1 cellular context compared by ENCODE assay signal in genomic region chr2:11941201-11942041, GRCh38.
TF ChIP-seq lines count a peak whose summit lies in the region.

No MANE protein-coding gene starts in this region.

TF ChIP-seq in K562, 482 proteins besides CTCF, POLR2A, EP300 and RAD21 (continued from another document and continues in another):
- TF ChIP-seq MGA (IDR thresholded peaks at IDR 0.05) (0 out of 2 replicates have a peak, but pooled peaks have one; percentile 33), GTF2A2 (tag; IDR thresholded peaks at IDR 0.05) (no peak), FOXP4 (CRISPR knock-in tag; IDR thresholded peaks at IDR 0.05; ENCODE audit: borderline replicate concordance) (no peak), ZNF609 (CRISPR knock-in tag; IDR thresholded peaks at IDR 0.05; ENCODE audit: borderline replicate concordance) (no peak), IFI16 (CRISPR knock-in tag; IDR thresholded peaks at IDR 0.05) (no peak), SFPQ (IDR thresholded peaks at IDR 0.05; ENCODE audit: low read depth, low read length) (no peak), ZNF197 (CRISPR knock-in tag; IDR thresholded peaks at IDR 0.05; ENCODE audit: low read depth) (peak; percentile 83), MCM7 (IDR thresholded peaks at IDR 0.05) (no peak), NCOA1 (IDR thresholded peaks at IDR 0.05; ENCODE audit: low read depth) (peak; percentile 84), ZNF511 (CRISPR knock-in tag; IDR thresholded peaks at IDR 0.05) (no peak), MTA2 (IDR thresholded peaks at IDR 0.05; ENCODE audit: low read depth) (peak; percentile 98), SMC3 (conservative IDR thresholded peaks at IDR 0.05; ENCODE audit: insufficient read depth, low read depth, low read length) (no peak), CCNT2 (IDR thresholded peaks at IDR 0.05; ENCODE audit: borderline replicate concordance, extremely low read depth, insufficient read length, low read depth, low read length) (peak; percentile 94), CBX3 (IDR thresholded peaks at IDR 0.05; ENCODE audit: borderline replicate concordance in 1 of 2, low read length in 2 of 2) (no peak), EHMT2 (IDR thresholded peaks at IDR 0.05) (no peak; the same call in 1 of the 2 replicates), SP1 (CRISPR knock-in tag; IDR thresholded peaks at IDR 0.05) (no peak; the same call in 1 of the 2 replicates), SMARCA5 (IDR thresholded peaks at IDR 0.05) (no peak), ZNF232 (CRISPR knock-in tag; IDR thresholded peaks at IDR 0.05) (no peak), FOSL1 (tag; conservative IDR thresholded peaks at IDR 0.05) (peak; percentile 73), E2F8 (IDR thresholded peaks at IDR 0.05; ENCODE audit: low read depth, partially characterized antibody) (no peak), PHB (CRISPR knock-in tag; IDR thresholded peaks at IDR 0.05) (no peak), GTF3C2 (IDR thresholded peaks at IDR 0.05; ENCODE audit: borderline replicate concordance, extremely low read depth, insufficient read length) (no peak), SMAD3 (CRISPR knock-in tag; conservative IDR thresholded peaks at IDR 0.05) (0 out of 2 replicates have a peak, but pooled peaks have one; percentile 7), SAFB2 (IDR thresholded peaks at IDR 0.05; ENCODE audit: borderline replicate concordance, low read depth, low read length, severe bottlenecking) (no peak), CCAR2 (IDR thresholded peaks at IDR 0.05; ENCODE audit: low read depth, low read length) (no peak)
